ENCODE assay signal across 21 cellular contexts in genomic region chr15:45892182-45892581, GRCh38.
DNase-seq lines count a peak whose midpoint lies in the region; ATAC-seq and TF ChIP-seq lines count a peak whose summit lies in the region.
"Had no signal": no experiment of that assay in that cellular context is flagged by ENCODE, and none has a peak within 500 bp of the region (broad histone marks: within the 10 kb centered on the region; RNA-seq: fewer than 3 reads in every experiment).

No MANE protein-coding gene starts in this region.

- H3K9me3 ChIP-seq in body of pancreas (no peaks in the 10 kb centered on the region), gastrocnemius medialis (no peaks in the 10 kb centered on the region)
- H3K9me3 ChIP-seq: MG63, thyroid gland had no signal

- intact Hi-C loops in body of pancreas (cut with DNase I), result no loop called here
- intact Hi-C loops in left ventricle myocardium superior (cut with micrococcal nuclease), result no loop called here
- intact Hi-C loops in gastrocnemius medialis (cut with DNase I; ENCODE audit: low total_unique reads), result no loop called here

- ATAC-seq in body of pancreas, result peak; percentile 64
- ATAC-seq in left ventricle myocardium superior, result peak; percentile 88
- peak; percentile 93 to 97 for ATAC-seq in gastrocnemius medialis
- ATAC-seq: activated CD4-positive, alpha-beta T cell treated with anti-CD3 and anti-CD28 coated beads for 36 hours; T-cell had no signal

- H3K4me3 ChIP-seq in body of pancreas (no peak overlapping the region), gastrocnemius medialis (no peak overlapping the region)
- H3K4me3 ChIP-seq: MG63, thyroid gland had no signal

- in situ Hi-C loops in gastrocnemius medialis (cut with MboI; ENCODE audit: low sequenced_read_pairs in 4 of 4), result no loop called here

- DNase-seq in GM03348 (ENCODE audit: low spot score) (peak; percentile 9), body of pancreas (peak in 2 of 4 donors; percentile 6 to 16), left ventricle myocardium superior (no peak), gastrocnemius medialis (peak; percentile 11 to 28), DMS79 (lab: John Stamatoyannopoulos, UW) (no peak), MV-4-11 (lab: John Stamatoyannopoulos, UW) (no peak), Kasumi-1 (lab: John Stamatoyannopoulos, UW) (no peak), NCI-H2171 (lab: John Stamatoyannopoulos, UW) (no peak)
- DNase-seq: activated CD4-positive, alpha-beta T cell treated with anti-CD3 and anti-CD28 coated beads for 36 hours; activated naive CD8-positive, alpha-beta T cell treated with anti-CD3 and anti-CD28 coated beads, Interleukin-2, amount 10 ng/mL, durations not matched to agents 7 days and 5 days; CD8-positive, alpha-beta memory T cell; foreskin melanocyte; islet precursor cell; MG63; NCI-H1436 treated with DMSO at 0.1 percent for 48 hours; NCI-H526 treated with DMSO at 0.1 percent for 48 hours; SIG-M5; stimulated activated CD4-positive, alpha-beta T cell treated with anti-CD3 and anti-CD28 coated beads, Interleukin-1b, Interleukin-23, amount 100 ng/mL, for 48 hours; stimulated activated naive CD4-positive, alpha-beta T cell; T-cell; thyroid gland had no signal

- peaks cover 17% of the 10 kb centered on the region for H3K4me1 ChIP-seq in body of pancreas
- no peaks in the 10 kb centered on the region for H3K4me1 ChIP-seq in gastrocnemius medialis
- H3K4me1 ChIP-seq: thyroid gland had no signal

- no peaks in the 10 kb centered on the region for H3K27me3 ChIP-seq in body of pancreas
- H3K27me3 ChIP-seq in gastrocnemius medialis, result no peaks in the 10 kb centered on the region
- H3K27me3 ChIP-seq: MG63, thyroid gland had no signal

- no peak for TF ChIP-seq CTCF in body of pancreas (IDR thresholded peaks at IDR 0.05)
- TF ChIP-seq CTCF in gastrocnemius medialis (IDR thresholded peaks at IDR 0.05 in 4 of 5, conservative IDR thresholded peaks at IDR 0.05 in 1 of 5), result no peak

- 57 to 59% methylated on average over 3 of the region's 3 CpGs for WGBS in body of pancreas, 2 donors

- H3K27ac ChIP-seq in body of pancreas (peak overlapping the region in 3 of 4 donors; percentile 1 to 56 (median 47)), gastrocnemius medialis (peak overlapping the region; percentile 25 to 71 (median 56))
- H3K27ac ChIP-seq: thyroid gland had no signal

- no peaks in the 10 kb centered on the region for H3K36me3 ChIP-seq in body of pancreas (replicated peaks in 1 of 2; ENCODE audit: insufficient read depth in 1 of 2, low read depth in 2 of 2)
- no peaks in the 10 kb centered on the region for H3K36me3 ChIP-seq in gastrocnemius medialis
- H3K36me3 ChIP-seq: MG63, thyroid gland had no signal

- TF ChIP-seq POLR2A in body of pancreas (IDR thresholded peaks at IDR 0.05), result no peak
- TF ChIP-seq POLR2A in gastrocnemius medialis (IDR thresholded peaks at IDR 0.05), result no peak

Comparison
In these comparisons a context has a peak if more than half of its experiments do, and no peak if none do; other contexts are left out.
1. DNase-seq: peak in GM03348 (single experiment) and gastrocnemius medialis (2 of 2); none in left ventricle myocardium superior (single experiment), DMS79 (single experiment), MV-4-11 (single experiment), Kasumi-1 (0 of 2) and NCI-H2171 (single experiment).
2. Peak in every context shown above with its lines, with median percentiles within 50 percentile points of each other: ATAC-seq.